ENCODE assay signal across 26 cellular contexts in genomic region chr2:21599417-21599816, GRCh38.
"Had no signal": no experiment of that assay in that cellular context is flagged by ENCODE, and none has a peak within 500 bp of the region (broad histone marks: within the 10 kb centered on the region; RNA-seq: fewer than 3 reads in every experiment).

No MANE protein-coding gene starts in this region.

- H3K27me3 ChIP-seq: esophagus squamous epithelium, gastrocnemius medialis, heart left ventricle, neutrophil, ovary, transverse colon, vagina had no signal

- ATAC-seq: activated CD4-positive, CD25-positive, alpha-beta regulatory T cell treated with anti-CD3 and anti-CD28 coated beads, Interleukin-2, amount 50 U/mL, for 24 hours; activated CD8-positive, alpha-beta T cell treated with anti-CD3 and anti-CD28 coated beads for 36 hours; activated T-helper 17 cell treated with anti-CD3 and anti-CD28 coated beads, Interleukin-2, amount 50 U/mL, for 72 hours; gastrocnemius medialis; heart left ventricle; left colon; natural killer cell treated with Interleukin-12 subunit alpha and Interleukin-12 subunit beta and Interleukin-15 and Interleukin-18, amount 100 ng/mL, for 72 hours; right cardiac atrium; stimulated activated naive B cell treated with anti-CD40 and anti-IgM and Interleukin-4, amounts not matched to agents 10 μg/mL and 1 μg/mL and 100 μg/mL, for 72 hours; T-helper 17 cell had no signal

- H3K27ac Mint-ChIP-seq: activated CD4-positive, alpha-beta T cell treated with anti-CD3 and anti-CD28 coated beads, Interleukin-2, amount 10 ng/mL, durations not matched to agents 7 days and 5 days; activated CD8-positive, alpha-beta T cell treated with anti-CD3 and anti-CD28 coated beads for 36 hours; activated naive CD8-positive, alpha-beta T cell; activated T-helper 17 cell treated with anti-CD3 and anti-CD28 coated beads, Interleukin-2, amount 50 U/mL, for 72 hours; endodermal cell; natural killer cell treated with Interleukin-12 subunit alpha and Interleukin-12 subunit beta and Interleukin-15 and Interleukin-18, amount 100 ng/mL, for 72 hours; stimulated activated naive B cell treated with anti-CD40 and anti-IgM and Interleukin-4, amounts not matched to agents 10 μg/mL and 1 μg/mL and 100 μg/mL, for 72 hours; T-helper 17 cell had no signal

- FAIRE-seq: keratinocyte had no signal

- H3K4me3 ChIP-seq: coronary artery, esophagus squamous epithelium, gastrocnemius medialis, heart left ventricle, ovary, transverse colon, vagina had no signal

- H3K36me3 Mint-ChIP-seq: activated naive CD8-positive, alpha-beta T cell; stimulated activated naive B cell treated with anti-CD40 and anti-IgM and Interleukin-4, amounts not matched to agents 10 μg/mL and 1 μg/mL and 100 μg/mL, for 72 hours had no signal

- H3K9me3 ChIP-seq: gastrocnemius medialis, neutrophil, ovary, transverse colon, vagina had no signal

- H3K27me3 Mint-ChIP-seq: activated CD4-positive, alpha-beta T cell treated with anti-CD3 and anti-CD28 coated beads, Interleukin-2, amount 10 ng/mL, durations not matched to agents 7 days and 5 days; activated CD8-positive, alpha-beta T cell treated with anti-CD3 and anti-CD28 coated beads for 36 hours; activated naive CD8-positive, alpha-beta T cell; activated T-helper 17 cell treated with anti-CD3 and anti-CD28 coated beads, Interleukin-2, amount 50 U/mL, for 72 hours; natural killer cell treated with Interleukin-12 subunit alpha and Interleukin-12 subunit beta and Interleukin-15 and Interleukin-18, amount 100 ng/mL, for 72 hours; T-helper 17 cell had no signal

- H3K4me1 Mint-ChIP-seq: activated CD4-positive, alpha-beta T cell treated with anti-CD3 and anti-CD28 coated beads, Interleukin-2, amount 10 ng/mL, durations not matched to agents 7 days and 5 days; activated T-helper 17 cell treated with anti-CD3 and anti-CD28 coated beads, Interleukin-2, amount 50 U/mL, for 72 hours; endodermal cell; stimulated activated naive B cell treated with anti-CD40 and anti-IgM and Interleukin-4, amounts not matched to agents 10 μg/mL and 1 μg/mL and 100 μg/mL, for 72 hours; T-helper 17 cell had no signal

- DNase-seq: activated CD4-positive, alpha-beta T cell treated with anti-CD3 and anti-CD28 coated beads, Interleukin-2, amount 10 ng/mL, durations not matched to agents 7 days and 5 days; activated CD8-positive, alpha-beta T cell treated with anti-CD3 and anti-CD28 coated beads for 36 hours; activated naive CD4-positive, alpha-beta T cell; activated T-cell treated with anti-CD3 and anti-CD28 coated beads, Interleukin-2, amount 50 U/mL, for 1 hour; cerebellar nuclear complex; endodermal cell; esophagus squamous epithelium; gastrocnemius medialis; heart left ventricle; left colon; ovary; right cardiac atrium; stimulated activated CD4-positive, alpha-beta T cell treated with anti-CD3 and anti-CD28 coated beads, Interleukin-2, amount 100 ng/mL, for 48 hours; stimulated activated CD8-positive, alpha-beta memory T cell treated with anti-CD3 and anti-CD28 coated beads, Interleukin-4, amount 100 ng/mL, for 48 hours; stimulated activated naive B cell treated with anti-CD40 and anti-IgM and Interleukin-4, amounts not matched to agents 10 μg/mL and 1 μg/mL and 100 μg/mL, for 72 hours; SW 1271; T-helper 17 cell; transverse colon had no signal

- H3K36me3 ChIP-seq: esophagus squamous epithelium, gastrocnemius medialis, heart left ventricle, neutrophil, ovary, transverse colon, vagina had no signal

- H3K4me1 ChIP-seq: esophagus squamous epithelium, gastrocnemius medialis, heart left ventricle, transverse colon, vagina had no signal

- H3K4me3 Mint-ChIP-seq: activated CD4-positive, alpha-beta T cell treated with anti-CD3 and anti-CD28 coated beads, Interleukin-2, amount 10 ng/mL, durations not matched to agents 7 days and 5 days; activated CD8-positive, alpha-beta T cell treated with anti-CD3 and anti-CD28 coated beads for 36 hours; activated naive CD8-positive, alpha-beta T cell; activated T-helper 17 cell treated with anti-CD3 and anti-CD28 coated beads, Interleukin-2, amount 50 U/mL, for 72 hours; endodermal cell; natural killer cell treated with Interleukin-12 subunit alpha and Interleukin-12 subunit beta and Interleukin-15 and Interleukin-18, amount 100 ng/mL, for 72 hours; stimulated activated naive B cell treated with anti-CD40 and anti-IgM and Interleukin-4, amounts not matched to agents 10 μg/mL and 1 μg/mL and 100 μg/mL, for 72 hours; T-helper 17 cell had no signal

- H3K27ac ChIP-seq: coronary artery, esophagus squamous epithelium, gastrocnemius medialis, heart left ventricle, neutrophil, ovary, transverse colon, vagina had no signal
